17 cellular contexts compared by ENCODE assay signal in genomic region chr20:1871807-1872455, GRCh38. TPM values are rescaled to one million over a fixed set of nuclear protein-coding genes. Genes with fewer than 3 reads are reported as not detected.
A peak's percentile ranks its signal among the peaks of the same experiment; 100 is the strongest.
DNase-seq lines count a peak whose midpoint lies in the region; ATAC-seq, FAIRE-seq and TF ChIP-seq lines count a peak whose summit lies in the region.
"Had no signal": no experiment of that assay in that cellular context is flagged by ENCODE, and none has a peak within 500 bp of the region (broad histone marks: within the 10 kb centered on the region; RNA-seq: fewer than 3 reads in every experiment).

No MANE protein-coding gene starts in this region.

- no peak for FAIRE-seq in urothelium cell line (lab: Jason Lieb, UNC)
- FAIRE-seq: G401.6 had no signal

- no peak overlapping the region for H3K4me3 Mint-ChIP-seq in MCF 10A (ENCODE audit: unreplicated experiment)
- H3K4me3 Mint-ChIP-seq in activated T-helper 2 cell treated with anti-CD3 and anti-CD28 coated beads, Interferon-gamma antibody, Interleukin-2, Interleukin-4, amounts not matched to agents 10 μg/mL and 5 μg/mL and 100 μg/mL, durations not matched to agents 14 hours and 24 hours and 36 hours (ENCODE audit: low read depth) = no peak overlapping the region
- H3K4me3 Mint-ChIP-seq: activated T-cell treated with anti-CD3 and anti-CD28 coated beads, Interleukin-2, amount 50 U/mL, for 4 hours; endodermal cell had no signal

- H3K36me3 ChIP-seq in breast epithelium = no peaks in the 10 kb centered on the region
- H3K36me3 ChIP-seq: heart left ventricle had no signal

- H3K36me3 Mint-ChIP-seq in MCF 10A (ENCODE audit: insufficient read depth, unreplicated experiment) = no peaks in the 10 kb centered on the region
- H3K36me3 Mint-ChIP-seq in activated T-helper 2 cell treated with anti-CD3 and anti-CD28 coated beads, Interferon-gamma antibody, Interleukin-2, Interleukin-4, amounts not matched to agents 10 μg/mL and 5 μg/mL and 100 μg/mL, durations not matched to agents 14 hours and 24 hours and 36 hours (ENCODE audit: low read depth) = no peaks in the 10 kb centered on the region

- H3K27ac Mint-ChIP-seq in MCF 10A (ENCODE audit: low read depth, unreplicated experiment) = no peak overlapping the region
- no peak overlapping the region for H3K27ac Mint-ChIP-seq in activated T-helper 2 cell treated with anti-CD3 and anti-CD28 coated beads, Interferon-gamma antibody, Interleukin-2, Interleukin-4, amounts not matched to agents 10 μg/mL and 5 μg/mL and 100 μg/mL, durations not matched to agents 14 hours and 24 hours and 36 hours
- H3K27ac Mint-ChIP-seq: endodermal cell had no signal

- no peaks in the 10 kb centered on the region for H3K9me3 Mint-ChIP-seq in MCF 10A (ENCODE audit: unreplicated experiment)
- H3K9me3 Mint-ChIP-seq in activated T-helper 2 cell treated with anti-CD3 and anti-CD28 coated beads, Interferon-gamma antibody, Interleukin-2, Interleukin-4, amounts not matched to agents 10 μg/mL and 5 μg/mL and 100 μg/mL, durations not matched to agents 14 hours and 24 hours and 36 hours = no peaks in the 10 kb centered on the region
- H3K9me3 Mint-ChIP-seq: endodermal cell had no signal

- no peaks in the 10 kb centered on the region for H3K4me1 Mint-ChIP-seq in MCF 10A (ENCODE audit: insufficient read depth, unreplicated experiment)
- H3K4me1 Mint-ChIP-seq in activated T-helper 2 cell treated with anti-CD3 and anti-CD28 coated beads, Interferon-gamma antibody, Interleukin-2, Interleukin-4, amounts not matched to agents 10 μg/mL and 5 μg/mL and 100 μg/mL, durations not matched to agents 14 hours and 24 hours and 36 hours (ENCODE audit: low read depth) = no peaks in the 10 kb centered on the region

- no peaks in the 10 kb centered on the region for H3K9me3 ChIP-seq in breast epithelium
- H3K9me3 ChIP-seq: body of pancreas had no signal

- POLR2A ChIA-PET in MCF 10A (lab: Yijun Ruan, JAX) = interaction anchor here (1.4 kb wide), 1 partner anchor 39 kb away, joined by 3 read pairs; no protein-coding TSS in a partner anchor

- CTCF ChIA-PET in MCF 10A (lab: Yijun Ruan, JAX) = interaction anchor here (1.0 kb wide), 1 partner anchor 10 kb away, joined by 3 read pairs; no protein-coding TSS in a partner anchor

- no peak overlapping the region for H3K27ac ChIP-seq in breast epithelium
- H3K27ac ChIP-seq: body of pancreas, heart left ventricle had no signal

- H3K27me3 ChIP-seq in breast epithelium = no peaks in the 10 kb centered on the region
- H3K27me3 ChIP-seq: body of pancreas, heart left ventricle had no signal

- H3K27me3 Mint-ChIP-seq in MCF 10A (ENCODE audit: insufficient read depth, unreplicated experiment) = no peaks in the 10 kb centered on the region
- H3K27me3 Mint-ChIP-seq in activated T-helper 2 cell treated with anti-CD3 and anti-CD28 coated beads, Interferon-gamma antibody, Interleukin-2, Interleukin-4, amounts not matched to agents 10 μg/mL and 5 μg/mL and 100 μg/mL, durations not matched to agents 14 hours and 24 hours and 36 hours (ENCODE audit: low read depth) = peaks cover 6% of the 10 kb centered on the region

- no peaks in the 10 kb centered on the region for H3K4me1 ChIP-seq in breast epithelium
- H3K4me1 ChIP-seq: body of pancreas had no signal

- DNase-seq in MCF 10A (ENCODE audit: unreplicated experiment) = peak; percentile 35
- no peak for DNase-seq in breast epithelium (ENCODE audit: low spot score in 2 of 2)
- DNase-seq in urothelium cell line (ENCODE audit: low spot score) = peak; percentile 25
- DNase-seq in activated T-helper 2 cell treated with anti-CD3 and anti-CD28 coated beads, Interferon-gamma antibody, Interleukin-2, Interleukin-4, amounts not matched to agents 10 μg/mL and 5 μg/mL and 100 μg/mL, durations not matched to agents 14 hours and 24 hours and 36 hours (ENCODE audit: low spot score) = no peak
- no peak for DNase-seq in central memory CD4-positive, alpha-beta T cell
- DNase-seq in OCI-M2 (lab: John Stamatoyannopoulos, UW; ENCODE audit: unreplicated experiment) = no peak
- DNase-seq: activated T-cell treated with anti-CD3 and anti-CD28 coated beads, Interleukin-2, amount 50 U/mL, for 4 hours; body of pancreas; endodermal cell; heart left ventricle; NCI-H1092; NCI-H510A had no signal

- no TSS peak for BruUV-seq in MCF 10A (replicated peaks; lab: Mats Ljungman, UMichigan)

- intact Hi-C loops in MCF 10A (cut with micrococcal nuclease) (no loop called here), breast epithelium (cut with DNase I; ENCODE audit: low total_unique reads) (no loop called here)
- intact Hi-C loops in activated T-helper 2 cell treated with anti-CD3 and anti-CD28 coated beads, Interferon-gamma antibody, Interleukin-2, Interleukin-4, amounts not matched to agents 10 μg/mL and 5 μg/mL and 100 μg/mL, durations not matched to agents 14 hours and 24 hours and 36 hours (cut with micrococcal nuclease) = loop anchor here (10.0 kb wide), 1 partner anchor 67 kb away; no protein-coding TSS in a partner anchor

- no peak for TF ChIP-seq POLR2A in breast epithelium (IDR thresholded peaks at IDR 0.05)

- H3K4me3 ChIP-seq in breast epithelium = no peak overlapping the region
- H3K4me3 ChIP-seq: body of pancreas, heart left ventricle had no signal

- no peak for TF ChIP-seq CTCF in MCF 10A (IDR thresholded peaks at IDR 0.05; ENCODE audit: unreplicated experiment)
- TF ChIP-seq CTCF in breast epithelium (IDR thresholded peaks at IDR 0.05) = no peak

- ATAC-seq in HG03439 (IDR thresholded peaks at IDR 0.05; ENCODE audit: unreplicated experiment) (peak; percentile 47), esophagus mucosa (peak; percentile 84)
- ATAC-seq: body of pancreas, HCT116, Right ventricle myocardium inferior had no signal

RNA-seq across cellular contexts. Expression of gene SIRPA, which starts 23.3 kb away (rescaled TPM):
- 18.0 and 23.6 TPM in 2 replicates for total RNA-seq in MCF 10A (2022)
- total RNA-seq in breast epithelium = 10 to 100 TPM; 42.3 to 64.6 (median 53.9) TPM
- total RNA-seq in esophagus mucosa = 15.1 TPM
- not detected in 2 replicates for total RNA-seq in activated T-helper 2 cell treated with anti-CD3 and anti-CD28 coated beads, Interferon-gamma antibody, Interleukin-2, Interleukin-4, amounts not matched to agents 10 μg/mL and 5 μg/mL and 100 μg/mL, durations not matched to agents 14 hours and 24 hours and 36 hours

Comparison
In these comparisons a context has a peak if more than half of its experiments do, and no peak if none do; other contexts are left out.
1. DNase-seq: peak in MCF 10A (single experiment) and urothelium cell line (single experiment); none in breast epithelium (0 of 2), activated T-helper 2 cell treated with anti-CD3 and anti-CD28 coated beads, Interferon-gamma antibody, Interleukin-2, Interleukin-4, amounts not matched to agents 10 μg/mL and 5 μg/mL and 100 μg/mL, durations not matched to agents 14 hours and 24 hours and 36 hours (single experiment), central memory CD4-positive, alpha-beta T cell (single experiment) and OCI-M2 (single experiment).
2. RNA of gene SIRPA, which starts 23.3 kb away (total RNA-seq): 42.3 to 64.6 TPM in breast epithelium, 18.0 to 23.6 TPM in MCF 10A and 15.1 TPM in esophagus mucosa (single experiment); not detected in activated T-helper 2 cell treated with anti-CD3 and anti-CD28 coated beads, Interferon-gamma antibody, Interleukin-2, Interleukin-4, amounts not matched to agents 10 μg/mL and 5 μg/mL and 100 μg/mL, durations not matched to agents 14 hours and 24 hours and 36 hours; every median in the first group is over 10 times any median in the second.